1 cellular context compared by ENCODE assay signal in the genomic region with DNA sequence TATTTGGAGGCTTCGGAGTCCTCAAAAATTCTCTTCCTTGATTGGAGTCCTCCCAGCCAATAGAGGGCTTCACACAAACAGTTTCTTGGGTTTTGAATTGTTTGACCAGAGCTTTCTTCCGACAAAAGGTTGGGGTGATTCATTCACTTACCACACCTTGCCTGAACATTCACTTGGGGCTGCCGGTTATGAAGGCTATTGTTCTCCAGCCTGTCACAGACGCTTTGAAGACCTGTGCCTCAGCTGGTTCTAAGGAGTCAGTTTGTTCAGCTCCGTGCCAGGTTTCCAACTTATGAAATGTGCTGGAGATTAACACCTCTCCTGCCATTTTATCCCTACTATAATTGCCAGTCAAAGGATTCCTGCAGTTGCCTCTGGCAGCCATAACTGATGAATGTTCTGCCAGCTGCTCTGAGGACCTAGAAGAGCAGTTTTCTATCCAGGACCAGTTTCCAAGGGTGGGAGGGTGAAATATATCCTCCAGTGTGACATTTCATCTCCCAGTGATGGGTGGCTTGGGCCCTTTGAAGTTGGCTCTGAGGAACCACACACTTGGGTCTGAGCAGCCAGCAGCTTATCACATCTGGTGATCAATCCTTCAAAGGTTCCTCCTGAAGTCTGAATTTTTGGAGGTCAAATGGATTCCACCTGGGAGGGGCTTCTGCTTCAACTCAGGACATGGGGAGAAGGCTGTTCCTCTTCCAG.
A peak's percentile ranks its signal among the peaks of the same experiment; 100 is the strongest.
TF ChIP-seq lines count a peak whose summit lies in the region.

No MANE protein-coding gene starts in this region.

TF ChIP-seq in SK-N-SH, 30 proteins besides CTCF, POLR2A, EP300 and RAD21 (continued from another document):
- TF ChIP-seq YY1 (IDR thresholded peaks at IDR 0.05; ENCODE audit: low read depth) (peak; percentile 50; the same call in 1 of the 2 replicates), GATA2 (CRISPR knock-in tag; IDR thresholded peaks at IDR 0.05) (no peak), MEF2A (IDR thresholded peaks at IDR 0.05; ENCODE audit: borderline replicate concordance, low read depth) (no peak), RXRA (IDR thresholded peaks at IDR 0.05; ENCODE audit: borderline replicate concordance, low read depth) (no peak), RFX5 (IDR thresholded peaks at IDR 0.05; ENCODE audit: low read length) (no peak), FOSL2 (IDR thresholded peaks at IDR 0.05; ENCODE audit: borderline replicate concordance, low read depth) (peak; percentile 16; the same call in 1 of the 2 replicates), SIN3A (IDR thresholded peaks at IDR 0.05; ENCODE audit: borderline replicate concordance, low read depth, low read length) (no peak), RCOR1 (IDR thresholded peaks at IDR 0.05; ENCODE audit: low read length) (no peak), TCF12 (IDR thresholded peaks at IDR 0.05) (no peak), CHD2 (IDR thresholded peaks at IDR 0.05; ENCODE audit: low read length, partially characterized antibody) (no peak)
- TF ChIP-seq, protein P1, sequence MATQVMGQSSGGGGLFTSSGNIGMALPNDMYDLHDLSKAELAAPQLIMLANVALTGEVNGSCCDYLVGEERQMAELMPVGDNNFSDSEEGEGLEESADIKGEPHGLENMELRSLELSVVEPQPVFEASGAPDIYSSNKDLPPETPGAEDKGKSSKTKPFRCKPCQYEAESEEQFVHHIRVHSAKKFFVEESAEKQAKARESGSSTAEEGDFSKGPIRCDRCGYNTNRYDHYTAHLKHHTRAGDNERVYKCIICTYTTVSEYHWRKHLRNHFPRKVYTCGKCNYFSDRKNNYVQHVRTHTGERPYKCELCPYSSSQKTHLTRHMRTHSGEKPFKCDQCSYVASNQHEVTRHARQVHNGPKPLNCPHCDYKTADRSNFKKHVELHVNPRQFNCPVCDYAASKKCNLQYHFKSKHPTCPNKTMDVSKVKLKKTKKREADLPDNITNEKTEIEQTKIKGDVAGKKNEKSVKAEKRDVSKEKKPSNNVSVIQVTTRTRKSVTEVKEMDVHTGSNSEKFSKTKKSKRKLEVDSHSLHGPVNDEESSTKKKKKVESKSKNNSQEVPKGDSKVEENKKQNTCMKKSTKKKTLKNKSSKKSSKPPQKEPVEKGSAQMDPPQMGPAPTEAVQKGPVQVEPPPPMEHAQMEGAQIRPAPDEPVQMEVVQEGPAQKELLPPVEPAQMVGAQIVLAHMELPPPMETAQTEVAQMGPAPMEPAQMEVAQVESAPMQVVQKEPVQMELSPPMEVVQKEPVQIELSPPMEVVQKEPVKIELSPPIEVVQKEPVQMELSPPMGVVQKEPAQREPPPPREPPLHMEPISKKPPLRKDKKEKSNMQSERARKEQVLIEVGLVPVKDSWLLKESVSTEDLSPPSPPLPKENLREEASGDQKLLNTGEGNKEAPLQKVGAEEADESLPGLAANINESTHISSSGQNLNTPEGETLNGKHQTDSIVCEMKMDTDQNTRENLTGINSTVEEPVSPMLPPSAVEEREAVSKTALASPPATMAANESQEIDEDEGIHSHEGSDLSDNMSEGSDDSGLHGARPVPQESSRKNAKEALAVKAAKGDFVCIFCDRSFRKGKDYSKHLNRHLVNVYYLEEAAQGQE (IDR thresholded peaks at IDR 0.05; ENCODE audit: low read depth, low read length), result no peak
